ENCODE assay signal across 1 cellular context in the genomic region with DNA sequence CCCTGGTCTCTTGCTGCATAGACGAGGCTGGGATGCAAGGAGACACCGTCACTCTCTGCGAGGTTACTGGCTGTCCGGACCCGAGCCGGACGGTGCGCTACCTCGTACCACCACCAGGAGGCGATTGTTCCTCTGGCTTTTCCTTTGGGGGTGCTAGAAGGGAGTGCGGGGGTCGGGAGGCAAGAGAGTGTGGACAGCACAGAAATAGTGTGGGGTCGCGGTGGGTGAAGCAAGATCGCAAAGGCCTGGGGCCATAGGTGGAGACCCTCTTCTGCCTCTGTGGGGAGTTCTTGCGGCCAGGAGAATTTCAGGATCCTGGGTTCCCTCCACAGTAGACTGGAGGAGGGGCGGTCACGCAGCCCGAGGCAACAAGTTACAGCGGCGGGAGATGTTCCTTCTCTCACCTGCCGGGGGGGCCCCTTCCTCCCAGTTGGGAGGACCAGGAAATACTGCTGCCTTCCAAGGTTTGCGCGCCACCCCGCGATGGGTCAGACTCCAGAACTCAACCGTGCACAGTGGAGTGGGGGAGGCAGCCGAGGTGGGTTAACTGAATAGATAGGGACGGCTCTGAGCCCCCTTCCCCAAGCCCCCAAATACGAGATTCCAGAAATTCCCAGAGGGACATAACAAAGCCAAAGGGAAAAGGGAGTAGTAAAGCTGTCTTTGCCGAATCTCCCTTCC.
TF ChIP-seq lines count a peak whose summit lies in the region.

No MANE protein-coding gene starts in this region.

TF ChIP-seq in Ishikawa, 13 proteins besides CTCF, POLR2A, EP300 and RAD21 (continued from another document):
- no peak for TF ChIP-seq NFIC (IDR thresholded peaks at IDR 0.05)
- TF ChIP-seq TEAD4 (IDR thresholded peaks at IDR 0.05): no peak
- no peak for TF ChIP-seq TAF1 (IDR thresholded peaks at IDR 0.05; ENCODE audit: low read depth)
- no peak for TF ChIP-seq ZBTB7A (IDR thresholded peaks at IDR 0.05; ENCODE audit: low read depth)
